1 cellular context compared by ENCODE assay signal in genomic region chr20:25323486-25324246, GRCh38.
TF ChIP-seq lines count a peak whose summit lies in the region.

No MANE protein-coding gene starts in this region.

TF ChIP-seq in WTC11, 78 proteins besides CTCF, POLR2A, EP300 and RAD21 (continued from another document):
- TF ChIP-seq GRHL2 (CRISPR knock-in tag; IDR thresholded peaks at IDR 0.05; ENCODE audit: insufficient replicate concordance, severe bottlenecking) (no peak), RELA (CRISPR knock-in tag; IDR thresholded peaks at IDR 0.05; ENCODE audit: borderline replicate concordance) (no peak), NR2C2 (CRISPR knock-in tag; IDR thresholded peaks at IDR 0.05) (no peak), NFYB (CRISPR knock-in tag; conservative IDR thresholded peaks at IDR 0.05; ENCODE audit: low read depth) (no peak), ZNF416 (CRISPR knock-in tag; IDR thresholded peaks at IDR 0.05) (no peak), ATF1 (CRISPR knock-in tag; IDR thresholded peaks at IDR 0.05) (no peak), NR1H2 (CRISPR knock-in tag; IDR thresholded peaks at IDR 0.05) (no peak), JAZF1 (CRISPR knock-in tag; IDR thresholded peaks at IDR 0.05) (no peak), ZNF219 (CRISPR knock-in tag; IDR thresholded peaks at IDR 0.05; ENCODE audit: borderline replicate concordance) (no peak)
- TF ChIP-seq, protein P1, sequence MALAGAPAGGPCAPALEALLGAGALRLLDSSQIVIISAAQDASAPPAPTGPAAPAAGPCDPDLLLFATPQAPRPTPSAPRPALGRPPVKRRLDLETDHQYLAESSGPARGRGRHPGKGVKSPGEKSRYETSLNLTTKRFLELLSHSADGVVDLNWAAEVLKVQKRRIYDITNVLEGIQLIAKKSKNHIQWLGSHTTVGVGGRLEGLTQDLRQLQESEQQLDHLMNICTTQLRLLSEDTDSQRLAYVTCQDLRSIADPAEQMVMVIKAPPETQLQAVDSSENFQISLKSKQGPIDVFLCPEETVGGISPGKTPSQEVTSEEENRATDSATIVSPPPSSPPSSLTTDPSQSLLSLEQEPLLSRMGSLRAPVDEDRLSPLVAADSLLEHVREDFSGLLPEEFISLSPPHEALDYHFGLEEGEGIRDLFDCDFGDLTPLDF (CRISPR knock-in tag; IDR thresholded peaks at IDR 0.05), result no peak
